ENCODE assay signal across 29 cellular contexts in the genomic region with DNA sequence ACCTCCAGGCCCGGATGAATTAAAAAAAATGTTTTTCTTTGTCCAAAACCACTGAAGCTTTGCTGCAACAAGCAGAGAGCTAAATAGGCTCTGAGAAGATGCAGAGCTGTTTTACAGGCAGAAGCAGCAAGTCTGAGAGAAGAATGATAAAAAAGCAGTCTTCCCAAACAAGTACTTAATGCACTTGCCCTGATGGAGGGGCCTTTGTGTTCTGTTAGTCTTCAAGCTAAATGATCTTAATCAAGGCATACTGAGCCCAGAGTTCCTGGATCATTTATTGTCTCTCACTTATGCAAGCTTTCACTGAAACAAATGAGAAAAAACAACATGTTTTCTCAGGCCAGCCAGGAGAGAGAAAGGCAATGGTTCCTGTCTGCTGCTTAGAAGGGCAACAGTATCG.
"Had no signal": no experiment of that assay in that cellular context is flagged by ENCODE, and none has a peak within 500 bp of the region (broad histone marks: within the 10 kb centered on the region; RNA-seq: fewer than 3 reads in every experiment).

No MANE protein-coding gene starts in this region.

- ATAC-seq: activated CD4-positive, alpha-beta T cell treated with anti-CD3 and anti-CD28 coated beads for 36 hours; activated naive CD4-positive, alpha-beta T cell treated with anti-CD3 and anti-CD28 coated beads, Interleukin-2, amount 50 U/mL, for 72 hours; activated T-cell treated with anti-CD3 and anti-CD28 coated beads, Interleukin-2, amount 50 U/mL, for 72 hours; body of pancreas; effector memory CD8-positive, alpha-beta T cell; foreskin keratinocyte; gastrocnemius medialis; heart left ventricle had no signal

- H3K36me3 ChIP-seq: esophagus muscularis mucosa, gastrocnemius medialis, heart left ventricle had no signal

- H3K4me3 Mint-ChIP-seq: activated CD4-positive, alpha-beta memory T cell treated with anti-CD3 and anti-CD28 coated beads, Interleukin-2, amount 10 ng/mL, durations not matched to agents 7 days and 5 days; activated CD4-positive, alpha-beta T cell treated with anti-CD3 and anti-CD28 coated beads for 36 hours; activated CD4-positive, alpha-beta T cell treated with anti-CD3 and anti-CD28 coated beads, Interleukin-2, amount 10 ng/mL, durations not matched to agents 7 days and 5 days; activated naive CD4-positive, alpha-beta T cell treated with anti-CD3 and anti-CD28 coated beads, Interleukin-2, amount 10 ng/mL, durations not matched to agents 7 days and 5 days; activated naive CD8-positive, alpha-beta T cell treated with anti-CD3 and anti-CD28 coated beads, Interleukin-2, amount 10 ng/mL, durations not matched to agents 7 days and 5 days; activated T-cell treated with anti-CD3 and anti-CD28 coated beads, Interleukin-2, amount 50 U/mL, for 24 hours; activated T-cell treated with anti-CD3 and anti-CD28 coated beads, Interleukin-2, amount 50 U/mL, for 72 hours; effector memory CD8-positive, alpha-beta T cell had no signal

- H3K4me3 ChIP-seq: body of pancreas, esophagus muscularis mucosa, gastrocnemius medialis, heart left ventricle had no signal

- H3K27ac Mint-ChIP-seq: activated CD4-positive, alpha-beta memory T cell treated with anti-CD3 and anti-CD28 coated beads, Interleukin-2, amount 10 ng/mL, durations not matched to agents 7 days and 5 days; activated CD4-positive, alpha-beta T cell treated with anti-CD3 and anti-CD28 coated beads for 36 hours; activated CD4-positive, alpha-beta T cell treated with anti-CD3 and anti-CD28 coated beads, Interleukin-2, amount 10 ng/mL, durations not matched to agents 7 days and 5 days; activated naive CD4-positive, alpha-beta T cell treated with anti-CD3 and anti-CD28 coated beads, Interleukin-2, amount 10 ng/mL, durations not matched to agents 7 days and 5 days; activated naive CD4-positive, alpha-beta T cell treated with anti-CD3 and anti-CD28 coated beads, Interleukin-2, amount 50 U/mL, for 72 hours; activated naive CD8-positive, alpha-beta T cell treated with anti-CD3 and anti-CD28 coated beads, Interleukin-2, amount 10 ng/mL, durations not matched to agents 7 days and 5 days; activated T-cell treated with anti-CD3 and anti-CD28 coated beads, Interleukin-2, amount 50 U/mL, for 24 hours; activated T-cell treated with anti-CD3 and anti-CD28 coated beads, Interleukin-2, amount 50 U/mL, for 72 hours; effector memory CD8-positive, alpha-beta T cell had no signal

- H3K4me1 ChIP-seq: body of pancreas, esophagus muscularis mucosa, foreskin keratinocyte, gastrocnemius medialis had no signal

- H3K27me3 ChIP-seq: body of pancreas had no signal

- H3K27ac ChIP-seq: body of pancreas, esophagus muscularis mucosa, foreskin keratinocyte, gastrocnemius medialis, heart left ventricle had no signal

- H3K9me3 Mint-ChIP-seq: activated CD4-positive, alpha-beta memory T cell treated with anti-CD3 and anti-CD28 coated beads, Interleukin-2, amount 10 ng/mL, durations not matched to agents 7 days and 5 days; activated CD4-positive, alpha-beta T cell treated with anti-CD3 and anti-CD28 coated beads, Interleukin-2, amount 10 ng/mL, durations not matched to agents 7 days and 5 days; activated naive CD4-positive, alpha-beta T cell treated with anti-CD3 and anti-CD28 coated beads, Interleukin-2, amount 10 ng/mL, durations not matched to agents 7 days and 5 days; activated naive CD8-positive, alpha-beta T cell treated with anti-CD3 and anti-CD28 coated beads, Interleukin-2, amount 10 ng/mL, durations not matched to agents 7 days and 5 days had no signal

- H3K9me3 ChIP-seq: body of pancreas, gastrocnemius medialis, heart left ventricle had no signal

- DNase-seq: activated CD4-positive, alpha-beta memory T cell treated with anti-CD3 and anti-CD28 coated beads, Interleukin-2, amount 10 ng/mL, durations not matched to agents 7 days and 5 days; activated CD4-positive, alpha-beta T cell treated with anti-CD3 and anti-CD28 coated beads for 36 hours; activated CD4-positive, alpha-beta T cell treated with anti-CD3 and anti-CD28 coated beads, Interleukin-2, amount 10 ng/mL, durations not matched to agents 7 days and 5 days; activated CD4-positive, alpha-beta T cell treated with anti-CD3 and anti-CD28 coated beads, Interleukin-2, amount 50 U/mL, for 4 hours; activated CD4-positive, CD25-positive, alpha-beta regulatory T cell; activated CD4-positive, CD25-positive, alpha-beta regulatory T cell treated with anti-CD3 and anti-CD28 coated beads, Interleukin-2, amount 50 U/mL, for 72 hours; activated CD8-positive, alpha-beta memory T cell treated with anti-CD3 and anti-CD28 coated beads, Interleukin-2, amount 50 U/mL, for 48 hours; activated gamma-delta T cell; activated naive CD4-positive, alpha-beta T cell; activated naive CD4-positive, alpha-beta T cell treated with anti-CD3 and anti-CD28 coated beads, Interleukin-2, amount 10 ng/mL, durations not matched to agents 7 days and 5 days; activated naive CD8-positive, alpha-beta T cell treated with anti-CD3 and anti-CD28 coated beads, Interleukin-2, amount 10 ng/mL, durations not matched to agents 7 days and 5 days; activated T-cell treated with anti-CD3 and anti-CD28 coated beads for 4 hours; activated T-cell treated with anti-CD3 and anti-CD28 coated beads, Interleukin-2, amount 50 U/mL, for 24 hours; activated T-cell treated with anti-CD3 and anti-CD28 coated beads, Interleukin-2, amount 50 U/mL, for 72 hours; aorta; body of pancreas; caudate nucleus; cortex of kidney; dermis blood vessel endothelial cell; effector CD4-positive, alpha-beta T cell; effector memory CD8-positive, alpha-beta T cell; erythroblast; foreskin keratinocyte; gastrocnemius medialis; glutamatergic neuron; heart left ventricle; T-helper 2 cell had no signal

- H3K36me3 Mint-ChIP-seq: activated naive CD4-positive, alpha-beta T cell treated with anti-CD3 and anti-CD28 coated beads, Interleukin-2, amount 10 ng/mL, durations not matched to agents 7 days and 5 days; activated naive CD4-positive, alpha-beta T cell treated with anti-CD3 and anti-CD28 coated beads, Interleukin-2, amount 50 U/mL, for 72 hours; activated naive CD8-positive, alpha-beta T cell treated with anti-CD3 and anti-CD28 coated beads, Interleukin-2, amount 10 ng/mL, durations not matched to agents 7 days and 5 days had no signal

- H3K4me1 Mint-ChIP-seq: activated CD4-positive, alpha-beta memory T cell treated with anti-CD3 and anti-CD28 coated beads, Interleukin-2, amount 10 ng/mL, durations not matched to agents 7 days and 5 days; activated CD4-positive, alpha-beta T cell treated with anti-CD3 and anti-CD28 coated beads for 36 hours; activated CD4-positive, alpha-beta T cell treated with anti-CD3 and anti-CD28 coated beads, Interleukin-2, amount 10 ng/mL, durations not matched to agents 7 days and 5 days; activated naive CD4-positive, alpha-beta T cell treated with anti-CD3 and anti-CD28 coated beads, Interleukin-2, amount 10 ng/mL, durations not matched to agents 7 days and 5 days; activated naive CD8-positive, alpha-beta T cell treated with anti-CD3 and anti-CD28 coated beads, Interleukin-2, amount 10 ng/mL, durations not matched to agents 7 days and 5 days had no signal
